Comparison of ENCODE assay signal across 25 cellular contexts in genomic region chr15:57172925-57173324, GRCh38.
DNase-seq lines count a peak whose midpoint lies in the region; ATAC-seq and TF ChIP-seq lines count a peak whose summit lies in the region.
"Had no signal": no experiment of that assay in that cellular context is flagged by ENCODE, and none has a peak within 500 bp of the region (broad histone marks: within the 10 kb centered on the region; RNA-seq: fewer than 3 reads in every experiment).

No MANE protein-coding gene starts in this region.

- H4K20me1 ChIP-seq in IMR-90 (ENCODE audit: insufficient read depth, low read length) (no peaks in the 10 kb centered on the region), SK-N-SH (ENCODE audit: insufficient read depth) (no peaks in the 10 kb centered on the region)

- peaks cover 19 to 48% of the 10 kb centered on the region in 2 experiments for H3K79me1 ChIP-seq in IMR-90 (ENCODE audit: low read depth in 1 of 2, low read length in 2 of 2)

- H3K9me2 ChIP-seq in SK-N-SH: no peaks in the 10 kb centered on the region

- H3K27me3 ChIP-seq in IMR-90 (ENCODE audit: control insufficient read depth, insufficient read depth, low read length) (no peaks in the 10 kb centered on the region), SK-N-SH (ENCODE audit: insufficient read depth) (no peaks in the 10 kb centered on the region)
- H3K27me3 ChIP-seq: stomach, thyroid gland had no signal

- no peak overlapping the region for H4K91ac ChIP-seq in IMR-90 (ENCODE audit: insufficient read depth, low read depth, low read length)

- H3K79me2 ChIP-seq in SK-N-SH (ENCODE audit: insufficient read depth): peaks cover 17% of the 10 kb centered on the region

- peaks cover 3% of the 10 kb centered on the region; the same call in 1 of the 2 replicates for H3K9me1 ChIP-seq in IMR-90 (ENCODE audit: insufficient read depth, low read length)

- CTCF ChIA-PET in IMR-90 (lab: Yijun Ruan, JAX): no interaction called here
- CTCF ChIA-PET in SK-N-SH (lab: Yijun Ruan, JAX): interaction anchor here (0.6 kb wide), 1 partner anchor 10 kb away, joined by 3 read pairs; no protein-coding TSS in a partner anchor

- H3K4me3 ChIP-seq in IMR-90 (ENCODE audit: insufficient read depth, low read depth, low read length): no peak overlapping the region
- H3K4me3 ChIP-seq in choroid plexus epithelial cell (ENCODE audit: low read depth, low read length): no peak overlapping the region
- no peak overlapping the region for H3K4me3 ChIP-seq in SK-N-SH (ENCODE audit: low read depth in 2 of 2, low read length in 1 of 2)
- H3K4me3 ChIP-seq: K562, left ventricle myocardium inferior, skin epidermis, stomach, thyroid gland had no signal

- no peak for TF ChIP-seq EP300 in SK-N-SH (IDR thresholded peaks at IDR 0.05; ENCODE audit: borderline replicate concordance in 1 of 2, low read depth in 1 of 2, low read length in 1 of 2)

- H2AK5ac ChIP-seq in IMR-90 (ENCODE audit: low read depth, low read length): no peak overlapping the region

- no CpG with 5 or more reads among the region's 3 CpGs for WGBS in IMR-90 (ENCODE audit: extremely low coverage in 2 of 2, insufficient read length in 1 of 2), 2 experiments
- 100% methylated on average over 3 of the region's 3 CpGs for WGBS in SK-N-SH (ENCODE audit: low lambda C conversion rate)

- H3F3A ChIP-seq in SK-N-SH (replicated peaks; ENCODE audit: insufficient read depth): peaks cover 11% of the 10 kb centered on the region

- H2BK15ac ChIP-seq in IMR-90 (ENCODE audit: low read depth, low read length): no peak overlapping the region

- no peak overlapping the region for H3K56ac ChIP-seq in IMR-90 (ENCODE audit: extremely low read depth, insufficient read depth, low read length)

- intact Hi-C loops in IMR-90 (cut with micrococcal nuclease): no loop called here

- H3K23ac ChIP-seq in IMR-90 (ENCODE audit: low read depth, low read length): no peak overlapping the region

- H2AFZ ChIP-seq in IMR-90 (replicated peaks; ENCODE audit: low read length, poor library complexity) (no peak overlapping the region), SK-N-SH (ENCODE audit: low read depth) (no peak overlapping the region)

- H3K18ac ChIP-seq in IMR-90 (ENCODE audit: low read depth, low read length): peak overlapping the region; percentile 60; the same call in 1 of the 2 replicates

- peak overlapping the region in 1 of 2 experiments; percentile 54; a peak in 1 of 4 replicates for H4K8ac ChIP-seq in IMR-90 (ENCODE audit: low read depth in 2 of 2, low read length in 2 of 2)

- H3K4me2 ChIP-seq in IMR-90 (ENCODE audit: low read depth, low read length) (no peak overlapping the region), SK-N-SH (no peak overlapping the region)

- peak overlapping the region; percentile 13; the same call in 1 of the 2 replicates for H3K4ac ChIP-seq in IMR-90 (ENCODE audit: low read depth, low read length)

- in situ Hi-C loops in IMR-90 (cut with MboI; ENCODE audit: low sequenced_read_pairs) (no loop called here), KBM-7 (cut with MboI; ENCODE audit: low pct_unique_long_range_greater_than_20kb, low sequenced_read_pairs) (no loop called here)

- dilution Hi-C loops in IMR-90 (cut with HindIII; ENCODE audit: low sequenced_read_pairs, unreplicated experiment): no loop called here

- TF ChIP-seq CTCF in IMR-90 (conservative IDR thresholded peaks at IDR 0.05; ENCODE audit: low read depth, low read length) (no peak), choroid plexus epithelial cell (conservative IDR thresholded peaks at IDR 0.05; ENCODE audit: low read depth, low read length) (no peak), SK-N-SH (IDR thresholded peaks at IDR 0.05) (no peak)

- H3K14ac ChIP-seq in IMR-90 (replicated peaks; ENCODE audit: low read depth, low read length): no peak overlapping the region

- TF ChIP-seq POLR2A in IMR-90 (IDR thresholded peaks at IDR 0.05; ENCODE audit: low read depth, low read length): no peak

- POLR2A ChIA-PET in IMR-90 (lab: Charles Lee; ENCODE audit: unreplicated experiment) (interaction anchor here (0.6 kb wide), 1 partner anchor 577 kb away, joined by 3 read pairs; no protein-coding TSS in a partner anchor), SK-N-SH (lab: Yijun Ruan, JAX) (no interaction called here)

- peak; percentile 24 for ATAC-seq in IMR-90 (ENCODE audit: low read depth)
- ATAC-seq in GM21423 (IDR thresholded peaks at IDR 0.05; ENCODE audit: unreplicated experiment): no peak
- ATAC-seq: activated CD4-positive, alpha-beta T cell treated with anti-CD3 and anti-CD28 coated beads for 36 hours; HCT116; K562 had no signal

- H3K27ac ChIP-seq in IMR-90 (ENCODE audit: insufficient read depth, low read length) (peak overlapping the region; percentile 41; the same call in 1 of the 2 replicates), SK-N-SH (ENCODE audit: low read depth in 2 of 2, low read length in 1 of 2) (no peak overlapping the region)
- H3K27ac ChIP-seq: left ventricle myocardium inferior, skin epidermis, stomach, thyroid gland had no signal

- H3K4me1 ChIP-seq in IMR-90 (ENCODE audit: control insufficient read depth, insufficient read depth, low read length) (no peaks in the 10 kb centered on the region; the same call in 1 of the 2 replicates), SK-N-SH (ENCODE audit: control insufficient read depth in 1 of 2, insufficient read depth in 2 of 2, low read depth in 1 of 2, low read length in 1 of 2) (peaks cover 0 to 12% of the 10 kb centered on the region in 2 experiments; a peak in 2 of 4 replicates)
- H3K4me1 ChIP-seq: left ventricle myocardium inferior, stomach, thyroid gland had no signal

- H3K9ac ChIP-seq in IMR-90 (ENCODE audit: low read depth, low read length): no peak overlapping the region
- H3K9ac ChIP-seq in SK-N-SH: no peak overlapping the region

- H2BK20ac ChIP-seq in IMR-90 (ENCODE audit: low read depth, low read length): no peak overlapping the region

- no peak overlapping the region for H4K5ac ChIP-seq in IMR-90 (ENCODE audit: low read depth, low read length)

- peak overlapping the region; percentile 56 for H2BK5ac ChIP-seq in IMR-90 (ENCODE audit: low read depth, low read length, poor library complexity, severe bottlenecking)

- DNase-seq in AG20443 (ENCODE audit: low spot score): peak; percentile 9
- peak; percentile 49 for DNase-seq in IMR-90
- DNase-seq in choroid plexus epithelial cell (ENCODE audit: low read depth): peak; percentile 63
- peak; percentile 30 for DNase-seq in foreskin melanocyte
- no peak for DNase-seq in KBM-7
- DNase-seq in SK-N-SH: no peak
- DNase-seq in germinal center (ENCODE audit: low spot score): no peak
- DNase-seq: activated CD4-positive, alpha-beta T cell treated with anti-CD3 and anti-CD28 coated beads for 36 hours; activated gamma-delta T cell; activated naive CD8-positive, alpha-beta T cell treated with anti-CD3 and anti-CD28 coated beads, Interleukin-2, amount 10 ng/mL, durations not matched to agents 7 days and 5 days; activated T-cell treated with anti-CD3 and anti-CD28 coated beads for 4 hours; cerebellar nuclear complex; effector CD4-positive, alpha-beta T cell; erythroblast; left ventricle myocardium inferior; naive B cell; NCI-H1417; nucleus accumbens; OCI-M1; stomach; thyroid gland had no signal

- no peak for TF ChIP-seq RAD21 in IMR-90 (IDR thresholded peaks at IDR 0.05; ENCODE audit: low read length)
- TF ChIP-seq RAD21 in SK-N-SH (IDR thresholded peaks at IDR 0.05; ENCODE audit: low read length): no peak

- H2BK120ac ChIP-seq in IMR-90 (ENCODE audit: low read depth, low read length): peak overlapping the region; percentile 44; the same call in 1 of the 2 replicates

- H3K9me3 ChIP-seq in IMR-90 (ENCODE audit: control insufficient read depth, insufficient read depth, low read length): no peaks in the 10 kb centered on the region
- H3K9me3 ChIP-seq in SK-N-SH: no peaks in the 10 kb centered on the region
- H3K9me3 ChIP-seq: left ventricle myocardium inferior, stomach, thyroid gland had no signal

- H3K36me3 ChIP-seq in IMR-90 (ENCODE audit: control insufficient read depth, insufficient read depth, low read length): peaks cover 3% of the 10 kb centered on the region; the same call in 1 of the 2 replicates
- H3K36me3 ChIP-seq in SK-N-SH (replicated peaks in 1 of 2; ENCODE audit: control insufficient read depth in 1 of 2, insufficient read depth in 2 of 2, low read length in 1 of 2): peaks cover 0 to 51% of the 10 kb centered on the region in 2 experiments
- H3K36me3 ChIP-seq: thyroid gland had no signal

- H2AK9ac ChIP-seq in IMR-90 (replicated peaks; ENCODE audit: low read depth, low read length, poor library complexity): no peak overlapping the region

- BruUV-seq in IMR-90 (replicated peaks; lab: Mats Ljungman, UMichigan): no TSS peak

TF ChIP-seq in IMR-90, 13 proteins besides CTCF, POLR2A, EP300 and RAD21:
- TF ChIP-seq RCOR1 (IDR thresholded peaks at IDR 0.05; ENCODE audit: insufficient replicate concordance, low read length) (no peak), CEBPB (IDR thresholded peaks at IDR 0.05; ENCODE audit: low read depth, low read length) (peak; percentile 46; the same call in 1 of the 2 replicates), RFX5 (IDR thresholded peaks at IDR 0.05; ENCODE audit: low read depth, low read length) (no peak)

TF ChIP-seq in SK-N-SH, 30 proteins besides CTCF, POLR2A, EP300 and RAD21 (continues in another document):
- TF ChIP-seq JUND (IDR thresholded peaks at IDR 0.05) (no peak), SIN3A (IDR thresholded peaks at IDR 0.05; ENCODE audit: borderline replicate concordance, low read depth, low read length) (no peak), YY1 (IDR thresholded peaks at IDR 0.05; ENCODE audit: low read depth) (no peak), TEAD4 (IDR thresholded peaks at IDR 0.05; ENCODE audit: borderline replicate concordance, insufficient read depth) (no peak), FOSL2 (IDR thresholded peaks at IDR 0.05; ENCODE audit: borderline replicate concordance, low read depth) (no peak), RCOR1 (IDR thresholded peaks at IDR 0.05; ENCODE audit: low read length) (no peak), EZH2phosphoT487 (IDR thresholded peaks at IDR 0.05; ENCODE audit: borderline replicate concordance, low read depth) (no peak), USF2 (IDR thresholded peaks at IDR 0.05; ENCODE audit: borderline replicate concordance, low read depth, low read length) (no peak), FOXJ3 (CRISPR knock-in tag; IDR thresholded peaks at IDR 0.05) (no peak), GATA2 (CRISPR knock-in tag; IDR thresholded peaks at IDR 0.05) (no peak), FOXM1 (IDR thresholded peaks at IDR 0.05; ENCODE audit: low read depth) (no peak), NRF1 (IDR thresholded peaks at IDR 0.05; ENCODE audit: low read depth, low read length) (no peak), NFIC (IDR thresholded peaks at IDR 0.05; ENCODE audit: borderline replicate concordance) (no peak)

Comparison
In these comparisons a context has a peak if more than half of its experiments do, and no peak if none do; other contexts are left out.
1. DNase-seq: peak in AG20443 (single experiment), IMR-90 (single experiment), choroid plexus epithelial cell (single experiment) and foreskin melanocyte (single experiment); none in KBM-7 (single experiment), SK-N-SH (single experiment) and germinal center (single experiment).